ENCODE assay signal across 21 cellular contexts in genomic region chr11:69431893-69432738, GRCh38. TPM values are rescaled to one million over a fixed set of nuclear protein-coding genes. Genes with fewer than 3 reads are reported as not detected.
"Had no signal": no experiment of that assay in that cellular context is flagged by ENCODE, and none has a peak within 500 bp of the region (broad histone marks: within the 10 kb centered on the region; RNA-seq: fewer than 3 reads in every experiment).

No MANE protein-coding gene starts in this region.

- H3K4me3 ChIP-seq: colonic mucosa, heart right ventricle, tibial nerve, vagina had no signal

- H3K36me3 ChIP-seq: colonic mucosa, heart right ventricle, tibial nerve, vagina had no signal

- H3K27ac ChIP-seq: colonic mucosa, heart right ventricle, tibial nerve, vagina had no signal

- ATAC-seq: heart right ventricle; natural killer cell treated with Interleukin-12 subunit alpha and Interleukin-12 subunit beta and Interleukin-15 and Interleukin-18, amount 100 ng/mL, for 72 hours; stimulated activated naive CD8-positive, alpha-beta T cell treated with anti-CD3 and anti-CD28 coated beads, Interleukin-15, Interleukin-2, amounts not matched to agents 100 U/mL and 50 U/mL, for 24 hours had no signal

- H3K9me3 ChIP-seq: colonic mucosa, heart right ventricle, tibial nerve, vagina had no signal

- DNase-seq: activated CD4-positive, alpha-beta T cell treated with anti-CD3 and anti-CD28 coated beads, Interleukin-2, amount 50 U/mL, for 4 hours; amniotic stem cell; central memory CD4-positive, alpha-beta T cell; colonic mucosa; heart right ventricle; retina; stimulated activated CD4-positive, alpha-beta T cell treated with anti-CD3 and anti-CD28 coated beads, Interleukin-2, amount 100 ng/mL, for 24 hours; stimulated activated naive CD8-positive, alpha-beta T cell treated with anti-CD3 and anti-CD28 coated beads, Interleukin-15, Interleukin-2, amounts not matched to agents 100 U/mL and 50 U/mL, for 24 hours; substantia nigra; SW 1271 had no signal

- H3K4me3 Mint-ChIP-seq: activated naive CD8-positive, alpha-beta T cell; natural killer cell treated with Interleukin-12 subunit alpha and Interleukin-12 subunit beta and Interleukin-15 and Interleukin-18, amount 100 ng/mL, for 72 hours had no signal

- H3K4me1 ChIP-seq: colonic mucosa, vagina had no signal

- H3K36me3 Mint-ChIP-seq: activated naive CD8-positive, alpha-beta T cell; natural killer cell treated with Interleukin-12 subunit alpha and Interleukin-12 subunit beta and Interleukin-15 and Interleukin-18, amount 100 ng/mL, for 72 hours had no signal

- FAIRE-seq: TTC549 had no signal

- H3K27me3 ChIP-seq: colonic mucosa, heart right ventricle, tibial nerve, vagina had no signal

- H3K27ac Mint-ChIP-seq: natural killer cell treated with Interleukin-12 subunit alpha and Interleukin-12 subunit beta and Interleukin-15 and Interleukin-18, amount 100 ng/mL, for 72 hours had no signal

- H3K9me3 Mint-ChIP-seq: natural killer cell treated with Interleukin-12 subunit alpha and Interleukin-12 subunit beta and Interleukin-15 and Interleukin-18, amount 100 ng/mL, for 72 hours had no signal

RNA-seq across cellular contexts. Expression of gene LINC01488, which starts 49.3 kb away (rescaled TPM):
- total RNA-seq: activated CD8-positive, alpha-beta memory T cell treated with anti-CD3 and anti-CD28 coated beads for 36 hours; colonic mucosa; lower leg skin; mesenteric fat pad; natural killer cell treated with Interleukin-12 subunit alpha and Interleukin-12 subunit beta and Interleukin-15 and Interleukin-18, amount 100 ng/mL, for 72 hours; posterior vena cava; skeletal muscle tissue; T-helper 2 cell treated with Interferon-gamma antibody and Interleukin-4, amounts not matched to agents 100 ng/mL and 5 ng/mL, for 36 hours; tibial nerve; vagina had no signal
